23 cellular contexts compared by ENCODE assay signal in the genomic region with DNA sequence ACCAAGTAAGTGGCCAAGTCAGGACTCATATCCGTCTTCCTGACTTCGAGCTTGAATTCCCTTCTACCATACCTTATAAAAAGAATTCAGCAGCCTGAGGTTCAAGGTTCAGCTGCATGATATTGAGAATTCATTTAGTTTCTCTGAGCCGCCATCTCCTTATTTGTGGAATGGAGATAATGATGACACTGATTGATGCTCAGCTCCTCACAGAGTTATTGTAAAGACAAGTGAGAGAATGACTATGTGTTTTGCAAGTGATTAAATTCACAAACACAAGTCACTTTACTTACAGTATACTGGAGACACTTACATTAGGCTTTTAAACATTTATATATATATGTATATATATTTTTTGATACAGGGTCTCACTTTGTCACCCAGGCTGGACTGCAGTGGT.
"Had no signal": no experiment of that assay in that cellular context is flagged by ENCODE, and none has a peak within 500 bp of the region (broad histone marks: within the 10 kb centered on the region; RNA-seq: fewer than 3 reads in every experiment).

No MANE protein-coding gene starts in this region.

- H3K27me3 Mint-ChIP-seq: type B pancreatic cell had no signal

- H3K9me3 Mint-ChIP-seq: natural killer cell; stimulated activated effector memory CD8-positive, alpha-beta T cell treated with anti-CD3 and anti-CD28 coated beads, Interleukin-12 subunit alpha, Interleukin-12 subunit beta, amount 100 ng/mL, for 72 hours; type B pancreatic cell had no signal

- H3K4me3 Mint-ChIP-seq: natural killer cell; stimulated activated effector memory CD8-positive, alpha-beta T cell treated with anti-CD3 and anti-CD28 coated beads, Interleukin-12 subunit alpha, Interleukin-12 subunit beta, amount 100 ng/mL, for 72 hours; type B pancreatic cell had no signal

- DNase-seq: dorsolateral prefrontal cortex; effector CD4-positive, alpha-beta T cell; foreskin fibroblast; gastrocnemius medialis; heart left ventricle; hippocampal formation; left cardiac atrium; left lung; mesendoderm; midbrain; natural killer cell; pancreas; right lobe of liver; small intestine; stimulated activated CD4-positive, alpha-beta T cell treated with anti-CD3 and anti-CD28 coated beads, Interleukin-2, amount 100 ng/mL, for 24 hours; stimulated activated CD4-positive, alpha-beta T cell treated with anti-CD3 and anti-CD28 coated beads, Interleukin-4, amount 100 ng/mL, for 24 hours; stimulated activated naive CD8-positive, alpha-beta T cell treated with anti-CD3 and anti-CD28 coated beads, Interleukin-15, Interleukin-2, amounts not matched to agents 100 U/mL and 50 U/mL, for 24 hours; substantia nigra; testis; tibial artery had no signal

- ATAC-seq: gastrocnemius medialis; heart left ventricle; left cardiac atrium; left lung; natural killer cell; pancreas; right lobe of liver; stimulated activated effector memory CD8-positive, alpha-beta T cell treated with anti-CD3 and anti-CD28 coated beads, Interleukin-12 subunit alpha, Interleukin-12 subunit beta, amount 100 ng/mL, for 72 hours; stimulated activated naive CD8-positive, alpha-beta T cell treated with anti-CD3 and anti-CD28 coated beads, Interleukin-15, Interleukin-2, amounts not matched to agents 100 U/mL and 50 U/mL, for 24 hours had no signal

- H3K27ac ChIP-seq: dorsolateral prefrontal cortex, epithelial cell of prostate, gastrocnemius medialis, heart left ventricle, left lung, pancreas, right lobe of liver, testis, tibial artery had no signal

- H3K4me1 Mint-ChIP-seq: natural killer cell; stimulated activated effector memory CD8-positive, alpha-beta T cell treated with anti-CD3 and anti-CD28 coated beads, Interleukin-12 subunit alpha, Interleukin-12 subunit beta, amount 100 ng/mL, for 72 hours had no signal

- H3K4me3 ChIP-seq: dorsolateral prefrontal cortex, gastrocnemius medialis, heart left ventricle, left lung, pancreas, right lobe of liver, testis, tibial artery had no signal

- H3K27me3 ChIP-seq: dorsolateral prefrontal cortex, gastrocnemius medialis, heart left ventricle, left lung, pancreas, right lobe of liver, testis, tibial artery had no signal

- H3K9me3 ChIP-seq: gastrocnemius medialis, heart left ventricle, left lung, pancreas, right lobe of liver, testis, tibial artery had no signal

- H3K27ac Mint-ChIP-seq: natural killer cell; stimulated activated effector memory CD8-positive, alpha-beta T cell treated with anti-CD3 and anti-CD28 coated beads, Interleukin-12 subunit alpha, Interleukin-12 subunit beta, amount 100 ng/mL, for 72 hours; type B pancreatic cell had no signal

- H3K36me3 ChIP-seq: gastrocnemius medialis, heart left ventricle, left lung, pancreas, right lobe of liver, tibial artery had no signal

- H3K4me1 ChIP-seq: gastrocnemius medialis, pancreas, right lobe of liver, testis, tibial artery had no signal

- H3K36me3 Mint-ChIP-seq: natural killer cell; stimulated activated effector memory CD8-positive, alpha-beta T cell treated with anti-CD3 and anti-CD28 coated beads, Interleukin-12 subunit alpha, Interleukin-12 subunit beta, amount 100 ng/mL, for 72 hours; type B pancreatic cell had no signal
